8 cellular contexts compared by ENCODE assay signal in genomic region chr20:62937353-62938104, GRCh38. TPM values are rescaled to one million over a fixed set of nuclear protein-coding genes. Genes with fewer than 3 reads are reported as not detected.
A peak's percentile ranks its signal among the peaks of the same experiment; 100 is the strongest.
DNase-seq lines count a peak whose midpoint lies in the region; ATAC-seq lines count a peak whose summit lies in the region.

No MANE protein-coding gene starts in this region.

- H3K27ac Mint-ChIP-seq in memory B cell: peak overlapping the region; percentile 97

- DNase-seq in COLO668 (lab: John Stamatoyannopoulos, UW; ENCODE audit: unreplicated experiment): peak; percentile 99
- DNase-seq in HT-29 (ENCODE audit: low spot score): peak; percentile 99
- DNase-seq in NK-92 (lab: John Stamatoyannopoulos, UW; ENCODE audit: unreplicated experiment): peak; percentile 47
- DNase-seq in activated CD8-positive, alpha-beta memory T cell treated with anti-CD3 and anti-CD28 coated beads for 24 hours: peak; percentile 98
- peak; percentile 96 for DNase-seq in effector CD8-positive, alpha-beta T cell (lab: John Stamatoyannopoulos, UW)
- DNase-seq in memory B cell (ENCODE audit: low spot score in 2 of 2): peak; percentile 91 to 95
- DNase-seq in stimulated activated CD4-positive, alpha-beta T cell treated with anti-CD3 and anti-CD28 coated beads, TNF-alpha, amount 100 ng/mL, for 48 hours (ENCODE audit: low read depth in 3 of 3): peak; percentile 93 to 96 (median 94)

- H3K4me3 Mint-ChIP-seq in memory B cell: peak overlapping the region; percentile 98

- H3K27me3 Mint-ChIP-seq in memory B cell: no peaks in the 10 kb centered on the region

- H3K36me3 Mint-ChIP-seq in memory B cell: peaks cover 3% of the 10 kb centered on the region

- ATAC-seq in GM21360 (IDR thresholded peaks at IDR 0.05; ENCODE audit: unreplicated experiment): peak; percentile 80
- ATAC-seq in memory B cell (ENCODE audit: low read depth): peak; percentile 88

- H3K4me1 Mint-ChIP-seq in memory B cell: peaks cover 24% of the 10 kb centered on the region

- H3K9me3 Mint-ChIP-seq in memory B cell: no peaks in the 10 kb centered on the region

RNA-seq across cellular contexts. Expression of gene GID8, which starts 0.4 kb away (rescaled TPM):
- total RNA-seq in HT-29 (2014; rRNA removed; shearing (Covaris generic)): 66.9 and 67.4 TPM in 2 replicates

RNA-seq across cellular contexts. Expression of gene DIDO1, which starts 11.2 kb away (rescaled TPM):
- 72.0 and 78.5 TPM in 2 replicates for total RNA-seq in HT-29 (2014; rRNA removed; shearing (Covaris generic))

RNA-seq across cellular contexts. Expression of gene SLC17A9, which starts 15.0 kb away (rescaled TPM):
- 119 and 127 TPM in 2 replicates for total RNA-seq in HT-29 (2014; rRNA removed; shearing (Covaris generic))

Comparison
In these comparisons a context has a peak if more than half of its experiments do, and no peak if none do; other contexts are left out.
1. Peak in every context shown above with its lines: DNase-seq and ATAC-seq.
2. DNase-seq: peak in every context shown above with its lines; median percentile 99 in COLO668; 99 in HT-29; 98 in activated CD8-positive, alpha-beta memory T cell treated with anti-CD3 and anti-CD28 coated beads for 24 hours; 96 in effector CD8-positive, alpha-beta T cell; 94 in stimulated activated CD4-positive, alpha-beta T cell treated with anti-CD3 and anti-CD28 coated beads, TNF-alpha, amount 100 ng/mL, for 48 hours; 93 in memory B cell; 47 in NK-92.